In genomic region chr14:90517431-90517841, GRCh38 we compare ENCODE assay signal across 1 cellular context.
TF ChIP-seq lines count a peak whose summit lies in the region.

No MANE protein-coding gene starts in this region.

TF ChIP-seq in HepG2, 621 proteins besides CTCF, POLR2A, EP300 and RAD21 (continued from another document):
- TF ChIP-seq ZNF687 (CRISPR knock-in tag; IDR thresholded peaks at IDR 0.05) (peak; percentile 21; the same call in 1 of the 2 replicates), CBX1 (IDR thresholded peaks at IDR 0.05; ENCODE audit: low read depth) (no peak), RXRB (CRISPR knock-in tag; IDR thresholded peaks at IDR 0.05; ENCODE audit: borderline replicate concordance) (0 out of 2 replicates have a peak, but pooled peaks have one; percentile 10), MAX (IDR thresholded peaks at IDR 0.05) (0 out of 2 replicates have a peak, but pooled peaks have one; percentile 17), CHD4 (IDR thresholded peaks at IDR 0.05; ENCODE audit: borderline replicate concordance, low read length) (no peak)
